1 cellular context compared by ENCODE assay signal in the genomic region with DNA sequence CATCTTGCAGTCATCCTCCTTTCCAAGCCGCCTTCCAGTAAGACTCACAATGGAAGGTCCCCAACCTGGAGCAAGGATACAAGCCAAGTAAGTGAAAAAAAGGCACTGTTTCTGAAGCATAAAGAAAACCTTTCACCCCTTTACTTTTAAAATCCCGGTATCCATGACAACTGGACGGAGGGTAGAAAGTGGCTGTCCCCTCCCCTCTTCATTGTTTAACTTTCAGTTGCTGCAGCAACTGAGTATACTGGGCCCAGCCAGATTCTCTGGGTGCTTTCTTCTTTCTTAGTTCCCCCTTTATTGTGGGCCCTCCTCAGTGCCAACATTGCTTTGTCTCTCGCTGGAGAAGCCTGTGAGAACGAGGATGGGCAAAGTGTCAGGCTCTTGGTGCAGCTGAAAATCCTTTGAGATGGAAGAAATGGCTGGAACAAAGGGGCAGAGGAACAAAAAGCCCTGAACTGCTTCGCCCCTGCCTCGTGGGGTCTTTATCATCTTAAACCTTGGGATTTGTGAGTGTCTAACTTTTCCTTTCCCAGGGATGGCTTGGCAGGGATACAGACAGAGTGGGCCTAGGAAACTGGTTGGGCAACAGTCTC.
A peak's percentile ranks its signal among the peaks of the same experiment; 100 is the strongest.
TF ChIP-seq lines count a peak whose summit lies in the region.

No MANE protein-coding gene starts in this region.

TF ChIP-seq in neural cell, 6 proteins besides CTCF, POLR2A, EP300 and RAD21 (continued from another document):
- TF ChIP-seq, protein P1, sequence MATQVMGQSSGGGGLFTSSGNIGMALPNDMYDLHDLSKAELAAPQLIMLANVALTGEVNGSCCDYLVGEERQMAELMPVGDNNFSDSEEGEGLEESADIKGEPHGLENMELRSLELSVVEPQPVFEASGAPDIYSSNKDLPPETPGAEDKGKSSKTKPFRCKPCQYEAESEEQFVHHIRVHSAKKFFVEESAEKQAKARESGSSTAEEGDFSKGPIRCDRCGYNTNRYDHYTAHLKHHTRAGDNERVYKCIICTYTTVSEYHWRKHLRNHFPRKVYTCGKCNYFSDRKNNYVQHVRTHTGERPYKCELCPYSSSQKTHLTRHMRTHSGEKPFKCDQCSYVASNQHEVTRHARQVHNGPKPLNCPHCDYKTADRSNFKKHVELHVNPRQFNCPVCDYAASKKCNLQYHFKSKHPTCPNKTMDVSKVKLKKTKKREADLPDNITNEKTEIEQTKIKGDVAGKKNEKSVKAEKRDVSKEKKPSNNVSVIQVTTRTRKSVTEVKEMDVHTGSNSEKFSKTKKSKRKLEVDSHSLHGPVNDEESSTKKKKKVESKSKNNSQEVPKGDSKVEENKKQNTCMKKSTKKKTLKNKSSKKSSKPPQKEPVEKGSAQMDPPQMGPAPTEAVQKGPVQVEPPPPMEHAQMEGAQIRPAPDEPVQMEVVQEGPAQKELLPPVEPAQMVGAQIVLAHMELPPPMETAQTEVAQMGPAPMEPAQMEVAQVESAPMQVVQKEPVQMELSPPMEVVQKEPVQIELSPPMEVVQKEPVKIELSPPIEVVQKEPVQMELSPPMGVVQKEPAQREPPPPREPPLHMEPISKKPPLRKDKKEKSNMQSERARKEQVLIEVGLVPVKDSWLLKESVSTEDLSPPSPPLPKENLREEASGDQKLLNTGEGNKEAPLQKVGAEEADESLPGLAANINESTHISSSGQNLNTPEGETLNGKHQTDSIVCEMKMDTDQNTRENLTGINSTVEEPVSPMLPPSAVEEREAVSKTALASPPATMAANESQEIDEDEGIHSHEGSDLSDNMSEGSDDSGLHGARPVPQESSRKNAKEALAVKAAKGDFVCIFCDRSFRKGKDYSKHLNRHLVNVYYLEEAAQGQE (IDR thresholded peaks at IDR 0.05; ENCODE audit: borderline replicate concordance), result peak; percentile 26
- TF ChIP-seq SMC3 (conservative IDR thresholded peaks at IDR 0.05; ENCODE audit: poor library complexity) (peak; percentile 23), TAF1 (IDR thresholded peaks at IDR 0.05; ENCODE audit: low read depth) (no peak)
